8 cellular contexts compared by ENCODE assay signal in genomic region chr2:108612514-108613183, GRCh38.
A peak's percentile ranks its signal among the peaks of the same experiment; 100 is the strongest.
DNase-seq lines count a peak whose midpoint lies in the region; ATAC-seq, FAIRE-seq and TF ChIP-seq lines count a peak whose summit lies in the region.

No MANE protein-coding gene starts in this region.

- H3K36me3 Mint-ChIP-seq in T-helper 1 cell treated with Interleukin-12 subunit alpha and Interleukin-12 subunit beta and Interleukin-4 antibody, amounts not matched to agents 30 μg/mL and 1 μg/mL, for 36 hours (ENCODE audit: low read depth): no peaks in the 10 kb centered on the region

- H3K4me1 Mint-ChIP-seq in T-helper 1 cell treated with Interleukin-12 subunit alpha and Interleukin-12 subunit beta and Interleukin-4 antibody, amounts not matched to agents 30 μg/mL and 1 μg/mL, for 36 hours (ENCODE audit: low read depth): peaks cover 70% of the 10 kb centered on the region

- H3K4me3 Mint-ChIP-seq in T-helper 1 cell treated with Interleukin-12 subunit alpha and Interleukin-12 subunit beta and Interleukin-4 antibody, amounts not matched to agents 30 μg/mL and 1 μg/mL, for 36 hours: peak overlapping the region; percentile 62

- H3K27ac ChIP-seq in tibial artery: no peak overlapping the region

- FAIRE-seq in GM12892 (lab: Jason Lieb, UNC): peak; percentile 96

- H3K27ac Mint-ChIP-seq in T-helper 1 cell treated with Interleukin-12 subunit alpha and Interleukin-12 subunit beta and Interleukin-4 antibody, amounts not matched to agents 30 μg/mL and 1 μg/mL, for 36 hours: peak overlapping the region; percentile 90

- no peak overlapping the region for H3K4me3 ChIP-seq in tibial artery

- peak; percentile 85 for ATAC-seq in HG02571 (IDR thresholded peaks at IDR 0.05; ENCODE audit: unreplicated experiment)

- TF ChIP-seq CTCF in tibial artery (IDR thresholded peaks at IDR 0.05): no peak

- peaks cover 0 to 35% (median 19%) of the 10 kb centered on the region in 4 donors for H3K4me1 ChIP-seq in tibial artery

- DNase-seq in GM12892 (ENCODE audit: insufficient read length) (peak; percentile 61), tibial artery (no peak), mucosa of gallbladder (ENCODE audit: low spot score) (no peak), LoVo (ENCODE audit: low spot score) (no peak)
- peak; percentile 36 for DNase-seq in effector CD4-positive, alpha-beta T cell
- peak; percentile 44 to 61 for DNase-seq in stimulated activated CD8-positive, alpha-beta memory T cell treated with anti-CD3 and anti-CD28 coated beads, Interleukin-15, amount 100 ng/mL, for 48 hours (ENCODE audit: low read depth in 2 of 2)

- H3K9me3 Mint-ChIP-seq in T-helper 1 cell treated with Interleukin-12 subunit alpha and Interleukin-12 subunit beta and Interleukin-4 antibody, amounts not matched to agents 30 μg/mL and 1 μg/mL, for 36 hours: no peaks in the 10 kb centered on the region

- TF ChIP-seq POLR2A in GM12892 (IDR thresholded peaks at IDR 0.05; ENCODE audit: low read depth, low read length): no peak

- no peaks in the 10 kb centered on the region for H3K27me3 ChIP-seq in tibial artery

- H3K27me3 Mint-ChIP-seq in T-helper 1 cell treated with Interleukin-12 subunit alpha and Interleukin-12 subunit beta and Interleukin-4 antibody, amounts not matched to agents 30 μg/mL and 1 μg/mL, for 36 hours (ENCODE audit: low read depth): no peaks in the 10 kb centered on the region

- no peaks in the 10 kb centered on the region for H3K9me3 ChIP-seq in tibial artery

- intact Hi-C loops in tibial artery (cut with DNase I; ENCODE audit: low total_unique reads): no loop called here

- H3K36me3 ChIP-seq in tibial artery: no peaks in the 10 kb centered on the region

Comparison
In these comparisons a context has a peak if more than half of its experiments do, and no peak if none do; other contexts are left out.
1. DNase-seq: peak in GM12892 (single experiment), effector CD4-positive, alpha-beta T cell (single experiment) and stimulated activated CD8-positive, alpha-beta memory T cell treated with anti-CD3 and anti-CD28 coated beads, Interleukin-15, amount 100 ng/mL, for 48 hours (2 of 2); none in tibial artery (0 of 2), mucosa of gallbladder (single experiment) and LoVo (single experiment).